14 cellular contexts compared by ENCODE assay signal in genomic region chr17:44559288-44560249, GRCh38. TPM values are rescaled to one million over a fixed set of nuclear protein-coding genes. Genes with fewer than 3 reads are reported as not detected.
DNase-seq lines count a peak whose midpoint lies in the region; ATAC-seq and TF ChIP-seq lines count a peak whose summit lies in the region.
"Had no signal": no experiment of that assay in that cellular context is flagged by ENCODE, and none has a peak within 500 bp of the region (broad histone marks: within the 10 kb centered on the region; RNA-seq: fewer than 3 reads in every experiment).

No MANE protein-coding gene starts in this region.

- H2BK12ac ChIP-seq in mesenchymal stem cell (ENCODE audit: low read length in 2 of 2) = peak overlapping the region; percentile 38 to 64

- H3K9me3 Mint-ChIP-seq in activated naive CD8-positive, alpha-beta T cell treated with anti-CD3 and anti-CD28 coated beads, Interleukin-2, amount 10 ng/mL, durations not matched to agents 7 days and 5 days = no peaks in the 10 kb centered on the region
- no peaks in the 10 kb centered on the region for H3K9me3 Mint-ChIP-seq in activated naive CD8-positive, alpha-beta T cell treated with anti-CD3 and anti-CD28 coated beads, Interleukin-2, amount 50 U/mL, for 24 hours
- peaks cover 4% of the 10 kb centered on the region for H3K9me3 Mint-ChIP-seq in type B pancreatic cell
- H3K9me3 Mint-ChIP-seq: activated T-cell treated with anti-CD3 and anti-CD28 coated beads, Interleukin-2, amount 50 U/mL, for 24 hours had no signal

- peaks cover 22% of the 10 kb centered on the region for H3K4me1 Mint-ChIP-seq in activated naive CD8-positive, alpha-beta T cell treated with anti-CD3 and anti-CD28 coated beads, Interleukin-2, amount 10 ng/mL, durations not matched to agents 7 days and 5 days
- peaks cover 22% of the 10 kb centered on the region for H3K4me1 Mint-ChIP-seq in activated naive CD8-positive, alpha-beta T cell treated with anti-CD3 and anti-CD28 coated beads, Interleukin-2, amount 50 U/mL, for 24 hours
- H3K4me1 Mint-ChIP-seq in type B pancreatic cell (ENCODE audit: unreplicated experiment) = peaks cover 47% of the 10 kb centered on the region

- no peak overlapping the region for H2AFZ ChIP-seq in mesenchymal stem cell (ENCODE audit: low read depth, low read length)

- H3K18ac ChIP-seq in mesenchymal stem cell (ENCODE audit: low read depth in 1 of 2, low read length in 2 of 2) = peak overlapping the region; percentile 87 to 90

- H3K4me3 ChIP-seq in astrocyte of the cerebellum (ENCODE audit: low read depth, low read length) (peak overlapping the region; percentile 71), mesenchymal stem cell (ENCODE audit: insufficient read depth in 1 of 2, low read depth in 1 of 2, low read length in 2 of 2) (peak overlapping the region; percentile 77 to 88)

- peak overlapping the region; percentile 72 for H2AK5ac ChIP-seq in mesenchymal stem cell (ENCODE audit: low read length, severe bottlenecking)

- DNase-seq in activated naive CD8-positive, alpha-beta T cell treated with anti-CD3 and anti-CD28 coated beads, Interleukin-2, amount 10 ng/mL, durations not matched to agents 7 days and 5 days = no peak
- DNase-seq in activated naive CD8-positive, alpha-beta T cell treated with anti-CD3 and anti-CD28 coated beads, Interleukin-2, amount 50 U/mL, for 24 hours = no peak
- DNase-seq in astrocyte of the cerebellum (ENCODE audit: low read depth) = no peak
- DNase-seq in mesenchymal stem cell = no peak
- DNase-seq in type B pancreatic cell (ENCODE audit: extremely low spot score, unreplicated experiment) = no peak
- DNase-seq in stimulated activated CD4-positive, alpha-beta T cell treated with anti-CD3 and anti-CD28 coated beads, Interleukin-2, amount 100 ng/mL, for 48 hours = no peak
- no peak for DNase-seq in germinal center (ENCODE audit: low spot score)
- DNase-seq: activated T-cell treated with anti-CD3 and anti-CD28 coated beads, Interleukin-2, amount 50 U/mL, for 24 hours; midbrain; NCI-H2171 treated with DMSO at 0.1 percent for 48 hours; stimulated activated CD4-positive, alpha-beta T cell treated with anti-CD3 and anti-CD28 coated beads, Interleukin-4, amount 100 ng/mL, for 1 hour had no signal

- TF ChIP-seq CTCF in astrocyte of the cerebellum (IDR thresholded peaks at IDR 0.05; ENCODE audit: low read depth, low read length, missing control alignments) = no peak
- no peak for TF ChIP-seq CTCF in type B pancreatic cell (conservative IDR thresholded peaks at IDR 0.05)

- peak overlapping the region; percentile 65 for H3K4me3 Mint-ChIP-seq in activated naive CD8-positive, alpha-beta T cell treated with anti-CD3 and anti-CD28 coated beads, Interleukin-2, amount 10 ng/mL, durations not matched to agents 7 days and 5 days
- no peak overlapping the region for H3K4me3 Mint-ChIP-seq in activated naive CD8-positive, alpha-beta T cell treated with anti-CD3 and anti-CD28 coated beads, Interleukin-2, amount 50 U/mL, for 24 hours
- H3K4me3 Mint-ChIP-seq in type B pancreatic cell = peak overlapping the region; percentile 97

- POLR2A ChIA-PET in activated naive CD8-positive, alpha-beta T cell treated with anti-CD3 and anti-CD28 coated beads, Interleukin-2, amount 10 ng/mL, durations not matched to agents 7 days and 5 days (lab: Charles Lee) = no interaction called here

- H3K27me3 ChIP-seq in mesenchymal stem cell (ENCODE audit: control insufficient read depth in 1 of 2, insufficient read depth in 1 of 2, low read length in 2 of 2) = no peaks in the 10 kb centered on the region

- no peak overlapping the region for H3K27ac Mint-ChIP-seq in activated naive CD8-positive, alpha-beta T cell treated with anti-CD3 and anti-CD28 coated beads, Interleukin-2, amount 10 ng/mL, durations not matched to agents 7 days and 5 days
- no peak overlapping the region for H3K27ac Mint-ChIP-seq in activated naive CD8-positive, alpha-beta T cell treated with anti-CD3 and anti-CD28 coated beads, Interleukin-2, amount 50 U/mL, for 24 hours
- H3K27ac Mint-ChIP-seq in type B pancreatic cell = peak overlapping the region; percentile 86
- H3K27ac Mint-ChIP-seq: activated T-cell treated with anti-CD3 and anti-CD28 coated beads, Interleukin-2, amount 50 U/mL, for 24 hours had no signal

- no peaks in the 10 kb centered on the region for H3K9me3 ChIP-seq in mesenchymal stem cell (ENCODE audit: control insufficient read depth, low read length)

- peak overlapping the region; percentile 84 for H3K27ac ChIP-seq in mesenchymal stem cell (ENCODE audit: low read length, poor library complexity, severe bottlenecking)
- H3K27ac ChIP-seq: C4-2B had no signal

- peak overlapping the region; percentile 76 for H3K9ac ChIP-seq in mesenchymal stem cell (ENCODE audit: low read length)

- ATAC-seq in activated naive CD8-positive, alpha-beta T cell treated with anti-CD3 and anti-CD28 coated beads, Interleukin-2, amount 10 ng/mL, durations not matched to agents 7 days and 5 days (ENCODE audit: low read depth) = no peak
- ATAC-seq in activated naive CD8-positive, alpha-beta T cell treated with anti-CD3 and anti-CD28 coated beads, Interleukin-2, amount 50 U/mL, for 24 hours = no peak
- no peak for ATAC-seq in GM21390 (IDR thresholded peaks at IDR 0.05; ENCODE audit: unreplicated experiment)
- ATAC-seq: HepG2 had no signal

- H2BK15ac ChIP-seq in mesenchymal stem cell (ENCODE audit: low read depth, poor library complexity, severe bottlenecking) = peak overlapping the region; percentile 21

- H3K27me3 Mint-ChIP-seq in activated naive CD8-positive, alpha-beta T cell treated with anti-CD3 and anti-CD28 coated beads, Interleukin-2, amount 10 ng/mL, durations not matched to agents 7 days and 5 days = peaks cover 86% of the 10 kb centered on the region
- peaks cover 70% of the 10 kb centered on the region for H3K27me3 Mint-ChIP-seq in activated naive CD8-positive, alpha-beta T cell treated with anti-CD3 and anti-CD28 coated beads, Interleukin-2, amount 50 U/mL, for 24 hours
- H3K27me3 Mint-ChIP-seq in type B pancreatic cell = peaks cover 47% of the 10 kb centered on the region

- H4K91ac ChIP-seq in mesenchymal stem cell (ENCODE audit: low read length) = no peak overlapping the region

- peaks cover 4 to 9% of the 10 kb centered on the region in 2 experiments for H3K36me3 ChIP-seq in mesenchymal stem cell (ENCODE audit: control insufficient read depth in 1 of 2, insufficient read depth in 2 of 2, low read depth in 1 of 2, low read length in 2 of 2)

- peak overlapping the region in 1 of 2 experiments; percentile 68 for H3K23ac ChIP-seq in mesenchymal stem cell (ENCODE audit: low read length in 2 of 2)

- peak overlapping the region; percentile 95 for H4K8ac ChIP-seq in mesenchymal stem cell (ENCODE audit: low read length)

- in situ Hi-C loops in astrocyte of the cerebellum (cut with HindIII; ENCODE audit: low sequenced_read_pairs) = no loop called here

- H3K36me3 Mint-ChIP-seq in activated naive CD8-positive, alpha-beta T cell treated with anti-CD3 and anti-CD28 coated beads, Interleukin-2, amount 10 ng/mL, durations not matched to agents 7 days and 5 days = peaks cover 2% of the 10 kb centered on the region
- no peaks in the 10 kb centered on the region for H3K36me3 Mint-ChIP-seq in activated naive CD8-positive, alpha-beta T cell treated with anti-CD3 and anti-CD28 coated beads, Interleukin-2, amount 50 U/mL, for 24 hours (ENCODE audit: low read depth)
- H3K36me3 Mint-ChIP-seq in type B pancreatic cell = peaks cover 31% of the 10 kb centered on the region

- H3K4me2 ChIP-seq in mesenchymal stem cell (ENCODE audit: low read length, poor library complexity, severe bottlenecking) = peak overlapping the region; percentile 70

- no peak overlapping the region for H2BK120ac ChIP-seq in mesenchymal stem cell (ENCODE audit: low read depth, low read length)

- no peak overlapping the region for H3K14ac ChIP-seq in mesenchymal stem cell (ENCODE audit: low read length in 2 of 2)

- 21% methylated on average over 24 of the region's 32 CpGs for WGBS in mesenchymal stem cell

- H3K4ac ChIP-seq in mesenchymal stem cell (ENCODE audit: low read depth in 1 of 2, low read length in 2 of 2) = peak overlapping the region; percentile 22 to 35

- peaks cover 13% of the 10 kb centered on the region for H3K4me1 ChIP-seq in mesenchymal stem cell (ENCODE audit: control insufficient read depth, insufficient read depth, low read depth, low read length)

- peak overlapping the region; percentile 92 for H2BK5ac ChIP-seq in mesenchymal stem cell (ENCODE audit: low read depth, low read length, poor library complexity, severe bottlenecking)

- H3K79me1 ChIP-seq in mesenchymal stem cell (replicated peaks; ENCODE audit: low read length, poor library complexity, severe bottlenecking) = peaks cover 2% of the 10 kb centered on the region

RNA-seq across cellular contexts. Expression of gene FZD2, which starts 2.3 kb away (rescaled TPM):
- total RNA-seq in activated naive CD8-positive, alpha-beta T cell treated with anti-CD3 and anti-CD28 coated beads, Interleukin-2, amount 10 ng/mL, durations not matched to agents 7 days and 5 days = under 1 TPM; 0.36 to 0.45 TPM
- 43.8 TPM for polyA plus RNA-seq in mesenchymal stem cell (2013, experiment 1 of 2)
- 45.5 TPM for polyA plus RNA-seq in mesenchymal stem cell (2013, experiment 2 of 2)
- 3.6 and 54.4 TPM in 2 replicates for total RNA-seq in type B pancreatic cell (ENCODE audit: low replicate concordance)

RNA-seq across cellular contexts. Expression of gene GPATCH8, which starts 56.4 kb away (rescaled TPM):
- total RNA-seq in activated naive CD8-positive, alpha-beta T cell treated with anti-CD3 and anti-CD28 coated beads, Interleukin-2, amount 10 ng/mL, durations not matched to agents 7 days and 5 days = 10 to 100 TPM; 56.8 to 57.6 TPM
- 18.3 TPM for polyA plus RNA-seq in mesenchymal stem cell (2013, experiment 1 of 2)
- polyA plus RNA-seq in mesenchymal stem cell (2013, experiment 2 of 2) = 17.8 TPM
- 45.9 and 51.5 TPM in 2 replicates for total RNA-seq in type B pancreatic cell (ENCODE audit: low replicate concordance)
